ENCODE assay signal across 8 cellular contexts in the genomic region with DNA sequence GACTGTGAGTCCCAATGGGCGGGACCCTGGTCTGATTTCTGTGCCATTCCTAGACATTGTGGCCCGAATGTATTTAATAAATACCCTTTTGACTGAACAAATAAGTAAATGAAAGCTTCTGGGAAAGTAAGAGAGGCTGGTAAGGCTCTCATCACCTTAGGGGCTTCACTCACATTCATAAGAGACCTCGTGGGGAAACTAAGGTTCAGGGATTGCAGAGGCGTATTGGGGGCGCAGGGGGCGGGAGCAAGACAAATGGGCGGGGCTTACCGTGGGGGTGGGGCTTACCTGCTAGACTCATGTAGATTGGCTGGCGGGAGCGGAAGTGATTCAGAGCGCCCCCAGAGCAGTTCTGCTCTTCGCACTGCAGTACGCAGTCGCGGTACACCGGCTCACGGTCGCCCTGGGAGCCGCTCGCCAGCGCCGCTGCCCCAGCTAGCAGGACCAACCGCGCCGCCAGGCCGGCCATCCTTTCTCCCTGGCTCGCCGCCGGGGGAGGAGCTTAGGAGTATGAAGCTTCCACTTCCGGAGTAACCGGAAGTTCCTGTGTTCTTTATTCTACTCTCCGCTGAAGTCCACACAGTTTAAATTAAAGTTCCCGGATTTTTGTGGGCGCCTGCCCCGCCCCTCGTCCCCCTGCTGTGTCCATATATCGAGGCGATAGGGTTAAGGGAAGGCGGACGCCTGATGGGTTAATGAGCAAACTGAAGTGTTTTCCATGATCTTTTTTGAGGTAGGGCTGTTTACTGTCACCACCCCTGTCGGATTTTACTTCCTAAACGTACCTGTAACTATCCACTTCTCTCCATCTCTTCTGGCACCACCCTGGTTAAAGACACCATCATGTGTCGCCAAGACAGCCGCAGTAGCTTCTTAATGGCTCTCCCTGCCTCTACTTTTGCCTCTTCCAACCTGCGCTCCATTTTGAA. TPM values are rescaled to one million over a fixed set of nuclear protein-coding genes. Genes with fewer than 3 reads are reported as not detected.
DNase-seq lines count a peak whose midpoint lies in the region; ATAC-seq and TF ChIP-seq lines count a peak whose summit lies in the region.

A gene with protein sequence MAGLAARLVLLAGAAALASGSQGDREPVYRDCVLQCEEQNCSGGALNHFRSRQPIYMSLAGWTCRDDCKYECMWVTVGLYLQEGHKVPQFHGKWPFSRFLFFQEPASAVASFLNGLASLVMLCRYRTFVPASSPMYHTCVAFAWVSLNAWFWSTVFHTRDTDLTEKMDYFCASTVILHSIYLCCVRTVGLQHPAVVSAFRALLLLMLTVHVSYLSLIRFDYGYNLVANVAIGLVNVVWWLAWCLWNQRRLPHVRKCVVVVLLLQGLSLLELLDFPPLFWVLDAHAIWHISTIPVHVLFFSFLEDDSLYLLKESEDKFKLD (minus strand): TSS at position 512 of the 929 bp plus-strand sequence. CDS start 43 bp downstream, at position 469.

- 17% methylated on average over 45 of the region's 45 CpGs for WGBS in HUES64

- H4K20me1 ChIP-seq in OCI-LY3 (ENCODE audit: insufficient read depth, low read length): no peaks in the 10 kb centered on the region

- DNase-seq in DMS 273 treated with DMSO at 0.1 percent for 48 hours (lab: John Stamatoyannopoulos, UW): peak; percentile 81
- DNase-seq in activated T-cell treated with anti-CD3 and anti-CD28 coated beads for 24 hours (ENCODE audit: low read depth): peak; percentile 77
- no peak for DNase-seq in epithelial cell of prostate (ENCODE audit: low read depth, low spot score)
- peak; percentile 89 to 95 (median 93) for DNase-seq in mucosa of descending colon
- peak; percentile 68 to 72 for DNase-seq in stimulated activated CD8-positive, alpha-beta memory T cell treated with anti-CD3 and anti-CD28 coated beads, Interleukin-4, amount 100 ng/mL, for 1 hour (ENCODE audit: low read depth in 2 of 2, low spot score in 1 of 2)

- H3K79me2 ChIP-seq in OCI-LY3 (ENCODE audit: low read length): no peaks in the 10 kb centered on the region; the same call in 1 of the 2 replicates

- H3K27me3 ChIP-seq in HUES64 (ENCODE audit: insufficient read depth, low read length) (no peaks in the 10 kb centered on the region), OCI-LY3 (ENCODE audit: low read depth, low read length) (no peaks in the 10 kb centered on the region)

- peak; percentile 15; the same call in 1 of the 2 replicates for TF ChIP-seq CTCF in OCI-LY3 (IDR thresholded peaks at IDR 0.05; ENCODE audit: low read depth, low read length)
- TF ChIP-seq CTCF in mucosa of descending colon (IDR thresholded peaks at IDR 0.05): no peak

- ATAC-seq in GM21515 (IDR thresholded peaks at IDR 0.05; ENCODE audit: unreplicated experiment): peak; percentile 76
- ATAC-seq in mucosa of descending colon: peak; percentile 95

- H3K36me3 ChIP-seq in HUES64 (ENCODE audit: insufficient read depth, low read length): peaks cover 13% of the 10 kb centered on the region; the same call in 1 of the 2 replicates
- H3K36me3 ChIP-seq in OCI-LY3 (replicated peaks; ENCODE audit: low read depth, low read length): no peaks in the 10 kb centered on the region
- no peaks in the 10 kb centered on the region for H3K36me3 ChIP-seq in mucosa of descending colon (ENCODE audit: low read depth)

- no peaks in the 10 kb centered on the region for H3K9me3 ChIP-seq in HUES64 (ENCODE audit: insufficient read depth, low read depth, low read length)
- H3K9me3 ChIP-seq in OCI-LY3 (ENCODE audit: insufficient read depth, low read length): no peaks in the 10 kb centered on the region
- no peaks in the 10 kb centered on the region for H3K9me3 ChIP-seq in mucosa of descending colon

- intact Hi-C loops in mucosa of descending colon (cut with DNase I, micrococcal nuclease): no loop called here

- peak within 1 kb of the TSS; percentile 52 for H2AFZ ChIP-seq in OCI-LY3 (ENCODE audit: low read depth, low read length)

- H3K9ac ChIP-seq in HUES64 (ENCODE audit: low read depth, low read length) (peak within 1 kb of the TSS; percentile 79), OCI-LY3 (ENCODE audit: low read length) (peak within 1 kb of the TSS; percentile 91)

- H3K27ac ChIP-seq in HUES64 (ENCODE audit: low read depth, low read length): peak within 1 kb of the TSS; percentile 100
- H3K27ac ChIP-seq in OCI-LY3 (ENCODE audit: low read length): peak within 1 kb of the TSS; percentile 92
- peak within 1 kb of the TSS; percentile 81 for H3K27ac ChIP-seq in epithelial cell of prostate

- peaks cover 19% of the 10 kb centered on the region for H3K4me1 ChIP-seq in HUES64 (ENCODE audit: insufficient read depth, low read length)
- peaks cover 17% of the 10 kb centered on the region for H3K4me1 ChIP-seq in OCI-LY3 (ENCODE audit: low read length)
- H3K4me1 ChIP-seq in mucosa of descending colon (ENCODE audit: low read depth): peaks cover 14% of the 10 kb centered on the region

- H3K4me3 ChIP-seq in HUES64 (ENCODE audit: low read length) (peak within 1 kb of the TSS; percentile 66), OCI-LY3 (ENCODE audit: low read length) (peak within 1 kb of the TSS; percentile 94), mucosa of descending colon (peak within 1 kb of the TSS; percentile 33)

- peak within 1 kb of the TSS; percentile 99 for H3K4me2 ChIP-seq in OCI-LY3 (ENCODE audit: low read length)

RNA-seq across cellular contexts. Expression of the gene that starts here (rescaled TPM):
- polyA plus RNA-seq in HUES64 (2013, experiment 1 of 2): 10.3 TPM
- polyA plus RNA-seq in HUES64 (2013, experiment 2 of 2): 8.7 TPM
- total RNA-seq in mucosa of descending colon: 10 to 100 TPM; 27.7 to 74.6 (median 47.9) TPM

Comparison
In these comparisons a context has a peak if more than half of its experiments do, and no peak if none do; other contexts are left out.
1. H3K4me3 ChIP-seq: peak in every context shown above with its lines; median percentile 94 in OCI-LY3; 66 in HUES64; 33 in mucosa of descending colon.